ENCODE assay signal across 8 cellular contexts in genomic region chr4:83284161-83285021, GRCh38. TPM values are rescaled to one million over a fixed set of nuclear protein-coding genes. Genes with fewer than 3 reads are reported as not detected.
DNase-seq lines count a peak whose midpoint lies in the region; ATAC-seq and TF ChIP-seq lines count a peak whose summit lies in the region.

Gene COQ2, minus strand, starts transcription at chr4:83284798. Its CDS starts 34 bp downstream, at chr4:83284764.

- POLR2A ChIA-PET in activated CD4-positive, alpha-beta T cell treated with anti-CD3 and anti-CD28 coated beads for 36 hours (lab: Charles Lee) = interaction anchor here (0.5 to 1.3 kb wide), 10 partner anchors 9 to 1344 kb away, joined by 3 to 7 read pairs (median 4); partner anchors contain the start of genes COPS4, HELQ and MRPS18C

- intact Hi-C loops in activated CD4-positive, alpha-beta T cell treated with anti-CD3 and anti-CD28 coated beads for 36 hours (cut with DNase I, micrococcal nuclease) = loop anchor here (1.0 to 10.0 kb wide), 16 partner anchors 73 to 912 kb away; partner anchors contain the start of genes HELQ (in 2 of the 2), HNRNPD (in 2 of the 2), COPS4 (in 1 of the 2) and ENOPH1 (in 1 of the 2)

- peak; percentile 21 for TF ChIP-seq CTCF in choroid plexus epithelial cell (conservative IDR thresholded peaks at IDR 0.05; ENCODE audit: low read depth, low read length)

- H3K4me1 Mint-ChIP-seq in activated CD4-positive, alpha-beta T cell treated with anti-CD3 and anti-CD28 coated beads for 36 hours = peaks cover 29% of the 10 kb centered on the region

- DNase-seq in Ammon's horn (ENCODE audit: low spot score) (peak; percentile 97), NCI-H460 (ENCODE audit: extremely low read depth, low read depth) (peak; percentile 87), choroid plexus epithelial cell (ENCODE audit: low read depth) (peak; percentile 97), kidney tubule cell (ENCODE audit: low spot score) (peak; percentile 93)
- DNase-seq in activated CD4-positive, alpha-beta T cell treated with anti-CD3 and anti-CD28 coated beads for 36 hours = peak; percentile 97
- DNase-seq in stimulated activated CD4-positive, alpha-beta T cell treated with anti-CD3 and anti-CD28 coated beads, Interleukin-1b, Interleukin-23, amount 100 ng/mL, for 24 hours (ENCODE audit: low read depth in 4 of 4, low spot score in 1 of 4) = peak; percentile 89 to 96 (median 92)

- peak within 1 kb of the TSS; percentile 96 for H3K27ac Mint-ChIP-seq in activated CD4-positive, alpha-beta T cell treated with anti-CD3 and anti-CD28 coated beads for 36 hours

- H3K36me3 Mint-ChIP-seq in activated CD4-positive, alpha-beta T cell treated with anti-CD3 and anti-CD28 coated beads for 36 hours (ENCODE audit: low read depth) = no peaks in the 10 kb centered on the region

- H3K9me3 Mint-ChIP-seq in activated CD4-positive, alpha-beta T cell treated with anti-CD3 and anti-CD28 coated beads for 36 hours (ENCODE audit: low read depth) = no peaks in the 10 kb centered on the region

- CTCF ChIA-PET in activated CD4-positive, alpha-beta T cell treated with anti-CD3 and anti-CD28 coated beads for 36 hours (lab: Charles Lee) = interaction anchor here (0.5 to 3.3 kb wide), 23 partner anchors 9 to 1720 kb away, joined by 3 to 18 read pairs (median 4); partner anchors contain the start of gene COPS4

- H3K27me3 Mint-ChIP-seq in activated CD4-positive, alpha-beta T cell treated with anti-CD3 and anti-CD28 coated beads for 36 hours = no peaks in the 10 kb centered on the region

- peak within 1 kb of the TSS; percentile 62 for H3K4me3 ChIP-seq in choroid plexus epithelial cell (ENCODE audit: low read depth, low read length)

- ATAC-seq in GM19035 (IDR thresholded peaks at IDR 0.05; ENCODE audit: unreplicated experiment) (peak; percentile 87), HG03354 (IDR thresholded peaks at IDR 0.05; ENCODE audit: poor library complexity, severe bottlenecking, unreplicated experiment) (peak; percentile 87)
- ATAC-seq in activated CD4-positive, alpha-beta T cell treated with anti-CD3 and anti-CD28 coated beads for 36 hours = peak; percentile 92

- H3K4me3 Mint-ChIP-seq in activated CD4-positive, alpha-beta T cell treated with anti-CD3 and anti-CD28 coated beads for 36 hours = peak within 1 kb of the TSS; percentile 91

RNA-seq across cellular contexts. Expression of gene COQ2, which starts in this region (rescaled TPM):
- total RNA-seq in NCI-H460 (2014; rRNA removed; shearing (Covaris generic)) = 35.7 and 40.3 TPM in 2 replicates
- 22.3 and 27.5 TPM in 2 replicates for polyA plus RNA-seq in NCI-H460 (2014; cell fraction: nucleus; rRNA removed)
- total RNA-seq in activated CD4-positive, alpha-beta T cell treated with anti-CD3 and anti-CD28 coated beads for 36 hours = 10 to 100 TPM; 18.2 to 20.1 TPM

Comparison
In these comparisons a context has a peak if more than half of its experiments do, and no peak if none do; other contexts are left out.
1. Peak in every context shown above with its lines: DNase-seq, ATAC-seq and H3K4me3 ChIP-seq.